Comparison of ENCODE assay signal across 6 cellular contexts in genomic region chr15:59783774-59784520, GRCh38.
A peak's percentile ranks its signal among the peaks of the same experiment; 100 is the strongest.
DNase-seq lines count a peak whose midpoint lies in the region; ATAC-seq, FAIRE-seq and TF ChIP-seq lines count a peak whose summit lies in the region.
"Not testable (repeated sequence)": the region's sequence is repeated elsewhere in the genome, so short reads cannot be mapped to it uniquely, and the experiment has no call there.

No MANE protein-coding gene starts in this region.

- 8% methylated on average over 5 of the region's 8 CpGs for whole genome bisulfite sequencing in HepG2 (ENCODE audit: low lambda C conversion rate)

- not testable (repeated sequence) for DNase-seq in CD8-positive, alpha-beta T cell
- DNase-seq in LNCaP clone FGC (ENCODE audit: low read depth) = peak; percentile 36
- peak; percentile 26 for DNase-seq in activated CD8-positive, alpha-beta T cell treated with anti-CD3 and anti-CD28 coated beads, Interleukin-2, amount 10 ng/mL, durations not matched to agents 7 days and 5 days
- peak; percentile 39 for DNase-seq in HepG2 (ENCODE audit: low spot score)
- peak in 4 of 10 donors; percentile 6 to 20 (median 16) for DNase-seq in naive thymus-derived CD8-positive, alpha-beta T cell

- H3K9me3 Mint-ChIP-seq in CD8-positive, alpha-beta T cell; activated CD8-positive, alpha-beta T cell treated with anti-CD3 and anti-CD28 coated beads, Interleukin-2, amount 10 ng/mL, durations not matched to agents 7 days and 5 days (ENCODE audit: insufficient read depth): not testable (repeated sequence)
- H3K9me3 Mint-ChIP-seq in naive thymus-derived CD8-positive, alpha-beta T cell = peaks cover 0 to 34% (median 10%) of the 10 kb centered on the region in 9 donors

- peaks cover 31% of the 10 kb centered on the region for H3K4me1 Mint-ChIP-seq in CD8-positive, alpha-beta T cell (ENCODE audit: low read depth)
- H3K4me1 Mint-ChIP-seq in activated CD8-positive, alpha-beta T cell treated with anti-CD3 and anti-CD28 coated beads, Interleukin-2, amount 10 ng/mL, durations not matched to agents 7 days and 5 days (ENCODE audit: low read depth) = peaks cover 18% of the 10 kb centered on the region
- H3K4me1 Mint-ChIP-seq in naive thymus-derived CD8-positive, alpha-beta T cell = peaks cover 14 to 45% (median 31%) of the 10 kb centered on the region in 4 donors

- not testable (repeated sequence) for H3K36me3 ChIP-seq in CD8-positive, alpha-beta T cell (ENCODE audit: insufficient read depth, low read length); HepG2 (replicated peaks in 1 of 2; ENCODE audit: control insufficient read depth in 1 of 2, insufficient read depth in 2 of 2, low read length in 2 of 2)

- CTCF ChIA-PET in CD8-positive, alpha-beta T cell (lab: Charles Lee) = interaction anchor here (0.6 kb wide), 1 partner anchor 65 kb away, joined by 3 read pairs; no protein-coding TSS in a partner anchor
- CTCF ChIA-PET in activated CD8-positive, alpha-beta T cell treated with anti-CD3 and anti-CD28 coated beads, Interleukin-2, amount 10 ng/mL, durations not matched to agents 7 days and 5 days (lab: Charles Lee) = interaction anchor here (1.6 kb wide), 1 partner anchor 8 kb away, joined by 3 read pairs; no protein-coding TSS in a partner anchor
- CTCF ChIA-PET in HepG2 (lab: Yijun Ruan, JAX; ENCODE audit: low intra/inter-chr PET ratio, low total read pairs) = not testable (repeated sequence)

- peak overlapping the region; percentile 43 for H3K27ac Mint-ChIP-seq in CD8-positive, alpha-beta T cell
- H3K27ac Mint-ChIP-seq in activated CD8-positive, alpha-beta T cell treated with anti-CD3 and anti-CD28 coated beads, Interleukin-2, amount 10 ng/mL, durations not matched to agents 7 days and 5 days = not testable (repeated sequence)
- H3K27ac Mint-ChIP-seq in naive thymus-derived CD8-positive, alpha-beta T cell = peak overlapping the region in 9 of 10 donors; percentile 14 to 76 (median 40)

- not testable (repeated sequence) for H3K4me3 ChIP-seq in CD8-positive, alpha-beta T cell (ENCODE audit: low read depth, low read length); LNCaP clone FGC (ENCODE audit: low read depth, low read length); HepG2 (replicated peaks in 1 of 3; ENCODE audit: insufficient read depth in 1 of 3, low read depth in 2 of 3, low read length in 3 of 3)

- H3K9ac ChIP-seq in HepG2 (ENCODE audit: insufficient read depth, low read depth, low read length) = not testable (repeated sequence)

- H4K20me1 ChIP-seq in HepG2 (ENCODE audit: insufficient read depth, low read length) = not testable (repeated sequence)

- not testable (repeated sequence) for TF ChIP-seq EP300 in HepG2 (IDR thresholded peaks at IDR 0.05; ENCODE audit: low read depth in 2 of 2, low read length in 2 of 2); HepG2 (CRISPR knock-in tag; IDR thresholded peaks at IDR 0.05; ENCODE audit: borderline replicate concordance)

- intact Hi-C loops in CD8-positive, alpha-beta T cell (cut with DNase I, micrococcal nuclease); HepG2 (cut with micrococcal nuclease; ENCODE audit: unreplicated experiment): not testable (repeated sequence)

- not testable (repeated sequence) for H3K27ac ChIP-seq in CD8-positive, alpha-beta T cell (ENCODE audit: low read depth, low read length); HepG2 (ENCODE audit: extremely low read length, insufficient read depth, low read length)
- H3K27ac ChIP-seq in VCaP = peak overlapping the region; percentile 69

- POLR2A ChIA-PET in CD8-positive, alpha-beta T cell (lab: Charles Lee) = interaction anchor here (1.4 kb wide), 1 partner anchor 8 kb away, joined by 5 read pairs; no protein-coding TSS in a partner anchor
- POLR2A ChIA-PET in activated CD8-positive, alpha-beta T cell treated with anti-CD3 and anti-CD28 coated beads, Interleukin-2, amount 10 ng/mL, durations not matched to agents 7 days and 5 days (lab: Charles Lee) = not testable (repeated sequence)
- POLR2A ChIA-PET in HepG2 (lab: Yijun Ruan, JAX) = interaction anchor here (1.2 kb wide), 1 partner anchor 126 kb away, joined by 3 read pairs; the partner anchor contains the start of gene GTF2A2
- POLR2A ChIA-PET in naive thymus-derived CD8-positive, alpha-beta T cell (lab: Charles Lee) = interaction anchor here (1.0 to 1.1 kb wide), 2 partner anchors 11 to 19 kb away, joined by 3 to 5 read pairs; no protein-coding TSS in a partner anchor

- H3K4me1 ChIP-seq in CD8-positive, alpha-beta T cell (ENCODE audit: insufficient read depth, low read length) = peaks cover 19% of the 10 kb centered on the region
- peaks cover 23% of the 10 kb centered on the region for H3K4me1 ChIP-seq in HepG2 (ENCODE audit: insufficient read depth, low read length)

- not testable (repeated sequence) for H3K27me3 ChIP-seq in CD8-positive, alpha-beta T cell (ENCODE audit: insufficient read depth, low read length); HepG2 (ENCODE audit: control insufficient read depth in 1 of 2, insufficient read depth in 2 of 2, low read length in 2 of 2)

- peak overlapping the region; percentile 49 for H3K4me2 ChIP-seq in HepG2 (ENCODE audit: low read depth, low read length)

- H3K36me3 Mint-ChIP-seq in CD8-positive, alpha-beta T cell; activated CD8-positive, alpha-beta T cell treated with anti-CD3 and anti-CD28 coated beads, Interleukin-2, amount 10 ng/mL, durations not matched to agents 7 days and 5 days (ENCODE audit: low read depth): not testable (repeated sequence)
- H3K36me3 Mint-ChIP-seq in naive thymus-derived CD8-positive, alpha-beta T cell = peaks cover 0 to 12% (median 9%) of the 10 kb centered on the region in 3 donors

- in situ Hi-C loops in HepG2 (cut with HindIII; ENCODE audit: extremely low pct_ligation_motif_present, low pct_unique_long_range_greater_than_20kb) = not testable (repeated sequence)

- H2AFZ ChIP-seq in HepG2 (ENCODE audit: low read length) = not testable (repeated sequence)

- not testable (repeated sequence) for TF ChIP-seq RAD21 in HepG2 (CRISPR knock-in tag; IDR thresholded peaks at IDR 0.05)

- TF ChIP-seq POLR2A in HepG2 (IDR thresholded peaks at IDR 0.05; ENCODE audit: insufficient read depth in 1 of 2, low read depth in 2 of 2, low read length in 2 of 2) = not testable (repeated sequence)

- not testable (repeated sequence) for TF ChIP-seq CTCF in CD8-positive, alpha-beta T cell (IDR thresholded peaks at IDR 0.05); LNCaP clone FGC (IDR thresholded peaks at IDR 0.05; ENCODE audit: control insufficient read depth, extremely low read depth, insufficient read depth); VCaP (conservative IDR thresholded peaks at IDR 0.05); HepG2 (CRISPR knock-in tag; IDR thresholded peaks at IDR 0.05)

- not testable (repeated sequence) for H3K27me3 Mint-ChIP-seq in CD8-positive, alpha-beta T cell (ENCODE audit: low read depth); naive thymus-derived CD8-positive, alpha-beta T cell
- H3K27me3 Mint-ChIP-seq in activated CD8-positive, alpha-beta T cell treated with anti-CD3 and anti-CD28 coated beads, Interleukin-2, amount 10 ng/mL, durations not matched to agents 7 days and 5 days (ENCODE audit: low read depth) = peaks cover 13% of the 10 kb centered on the region

- H3K4me3 Mint-ChIP-seq in CD8-positive, alpha-beta T cell = peak overlapping the region; percentile 9
- not testable (repeated sequence) for H3K4me3 Mint-ChIP-seq in activated CD8-positive, alpha-beta T cell treated with anti-CD3 and anti-CD28 coated beads, Interleukin-2, amount 10 ng/mL, durations not matched to agents 7 days and 5 days
- H3K4me3 Mint-ChIP-seq in naive thymus-derived CD8-positive, alpha-beta T cell = peak overlapping the region in 8 of 10 donors; percentile 9 to 73 (median 34)

- ATAC-seq in CD8-positive, alpha-beta T cell; activated CD8-positive, alpha-beta T cell treated with anti-CD3 and anti-CD28 coated beads, Interleukin-2, amount 10 ng/mL, durations not matched to agents 7 days and 5 days; naive thymus-derived CD8-positive, alpha-beta T cell: not testable (repeated sequence)
- ATAC-seq in HepG2 = peak; percentile 63; the same call in 2 of the 3 replicates

- not testable (repeated sequence) for BruUV-seq in HepG2 (replicated peaks; lab: Mats Ljungman, UMichigan)

- not testable (repeated sequence) for FAIRE-seq in HepG2 (lab: Jason Lieb, UNC)

- not testable (repeated sequence) for H3K9me3 ChIP-seq in CD8-positive, alpha-beta T cell (ENCODE audit: low read length); HepG2 (ENCODE audit: low read length)

- H3K79me2 ChIP-seq in HepG2 (ENCODE audit: insufficient read depth, low read length) = not testable (repeated sequence)

TF ChIP-seq in HepG2, 621 proteins besides CTCF, POLR2A, EP300 and RAD21 (continues in another document):
- peak; percentile 26; the same call in 1 of the 2 replicates for TF ChIP-seq SALL1 (CRISPR knock-in tag; IDR thresholded peaks at IDR 0.05)
- peak; percentile 29; the same call in 1 of the 2 replicates for TF ChIP-seq PAXIP1 (CRISPR knock-in tag; conservative IDR thresholded peaks at IDR 0.05)
